ENCODE assay signal across 11 cellular contexts in the genomic region with DNA sequence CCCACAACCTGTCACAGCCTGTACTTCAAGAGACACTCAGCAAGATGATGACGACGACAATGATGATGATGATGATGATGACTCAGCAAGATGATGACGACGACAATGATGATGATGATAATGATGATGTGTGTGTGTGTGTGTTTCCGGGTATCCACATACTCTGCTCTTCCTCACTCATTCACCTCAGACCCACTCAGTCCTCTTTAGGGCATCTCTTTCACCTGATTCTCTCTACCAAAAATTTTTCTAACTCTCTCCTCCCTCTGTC. TPM values are rescaled to one million over a fixed set of nuclear protein-coding genes. Genes with fewer than 3 reads are reported as not detected.
DNase-seq lines count a peak whose midpoint lies in the region; ATAC-seq and TF ChIP-seq lines count a peak whose summit lies in the region.
"Had no signal": no experiment of that assay in that cellular context is flagged by ENCODE, and none has a peak within 500 bp of the region (broad histone marks: within the 10 kb centered on the region; RNA-seq: fewer than 3 reads in every experiment).

No MANE protein-coding gene starts in this region.

- H3K36me3 Mint-ChIP-seq in activated T-helper 1 cell treated with anti-CD3 and anti-CD28 coated beads, Interleukin-12 subunit alpha, Interleukin-12 subunit beta, Interleukin-2, Interleukin-4 antibody, amounts not matched to agents 30 ng/mL and 10 ng/mL and 1 ng/mL, durations not matched to agents 14 hours and 24 hours and 36 hours (ENCODE audit: low read depth) = peaks cover 19% of the 10 kb centered on the region
- peaks cover 0 to 6% (median 3%) of the 10 kb centered on the region in 3 donors for H3K36me3 Mint-ChIP-seq in immature natural killer cell

- peaks cover 8 to 23% of the 10 kb centered on the region in 2 experiments; a peak in 3 of 4 replicates for H3K4me1 ChIP-seq in HCT116 (ENCODE audit: control insufficient read depth in 1 of 2, insufficient read depth in 2 of 2, low read length in 2 of 2)

- H3K36me3 ChIP-seq in HCT116 (ENCODE audit: control insufficient read depth in 1 of 2, insufficient read depth in 2 of 2, low read length in 2 of 2) (peaks cover 5 to 14% of the 10 kb centered on the region in 2 experiments), WERI-Rb-1 (peaks cover 27% of the 10 kb centered on the region)

- H3K27me3 Mint-ChIP-seq in activated T-helper 1 cell treated with anti-CD3 and anti-CD28 coated beads, Interleukin-12 subunit alpha, Interleukin-12 subunit beta, Interleukin-2, Interleukin-4 antibody, amounts not matched to agents 30 ng/mL and 10 ng/mL and 1 ng/mL, durations not matched to agents 14 hours and 24 hours and 36 hours (ENCODE audit: insufficient read depth) = peaks cover 2% of the 10 kb centered on the region
- H3K27me3 Mint-ChIP-seq in immature natural killer cell (ENCODE audit: low read depth in 3 of 3) = peaks cover 0 to 2% (median 0%) of the 10 kb centered on the region in 3 donors

- peaks cover 38% of the 10 kb centered on the region for H3K79me2 ChIP-seq in HCT116 (ENCODE audit: insufficient read depth, low read length)

- peak overlapping the region; percentile 93 for H3K4me3 Mint-ChIP-seq in activated T-helper 1 cell treated with anti-CD3 and anti-CD28 coated beads, Interleukin-12 subunit alpha, Interleukin-12 subunit beta, Interleukin-2, Interleukin-4 antibody, amounts not matched to agents 30 ng/mL and 10 ng/mL and 1 ng/mL, durations not matched to agents 14 hours and 24 hours and 36 hours
- H3K4me3 Mint-ChIP-seq in immature natural killer cell = peak overlapping the region; percentile 71 to 96 (median 85)

- H3K27me3 ChIP-seq in HCT116 (ENCODE audit: insufficient read depth, low read length) (no peaks in the 10 kb centered on the region), WERI-Rb-1 (ENCODE audit: insufficient read depth, low read depth, severe bottlenecking) (no peaks in the 10 kb centered on the region), dorsolateral prefrontal cortex (no peaks in the 10 kb centered on the region)
- H3K27me3 ChIP-seq: heart left ventricle had no signal

- TF ChIP-seq POLR2A in HCT116 (IDR thresholded peaks at IDR 0.05; ENCODE audit: borderline replicate concordance, extremely low read depth, insufficient read depth, insufficient read length) = no peak

- TF ChIP-seq CTCF in HCT116 (IDR thresholded peaks at IDR 0.05 in 2 of 3, conservative IDR thresholded peaks at IDR 0.05 in 1 of 3; ENCODE audit: borderline replicate concordance in 1 of 3, insufficient read depth in 1 of 3, low read depth in 2 of 3, low read length in 2 of 3) (no peak), WERI-Rb-1 (IDR thresholded peaks at IDR 0.05; ENCODE audit: low read depth, low read length) (no peak), dorsolateral prefrontal cortex (IDR thresholded peaks at IDR 0.05 in 54 of 56, conservative IDR thresholded peaks at IDR 0.05 in 2 of 56; ENCODE audit: low read depth in 1 of 56, partially characterized antibody in 56 of 56) (no peak)

- RAD21 ChIA-PET in HCT116 (lab: Charles Lee; ENCODE audit: low non-redundant PET in 1 of 2, low total read pairs in 2 of 2, uncharacterized antibody in 2 of 2, unreplicated experiment in 2 of 2) = no interaction called here

- H4K20me1 ChIP-seq in HCT116 (ENCODE audit: insufficient read depth) = no peaks in the 10 kb centered on the region

- ATAC-seq in HCT116 = no peak

- H3K9me3 ChIP-seq in HCT116 (ENCODE audit: control insufficient read depth in 1 of 2, insufficient read depth in 1 of 2, low read depth in 1 of 2, low read length in 2 of 2) = no peaks in the 10 kb centered on the region
- H3K9me3 ChIP-seq in WERI-Rb-1 (ENCODE audit: severe bottlenecking) = no peaks in the 10 kb centered on the region
- H3K9me3 ChIP-seq: heart left ventricle had no signal

- H3K4me3 ChIP-seq in HCT116 (replicated peaks in 1 of 2; ENCODE audit: low read depth in 1 of 2, low read length in 2 of 2) (peak overlapping the region; percentile 96 to 100; a peak in 3 of 4 replicates), WERI-Rb-1 (ENCODE audit: low read depth, low read length) (no peak overlapping the region), dorsolateral prefrontal cortex (peak overlapping the region in 9 of 59 donors; percentile 77 to 98 (median 93))

- intact Hi-C loops in HCT116 (cut with micrococcal nuclease) = no loop called here
- intact Hi-C loops in activated T-helper 1 cell treated with anti-CD3 and anti-CD28 coated beads, Interleukin-12 subunit alpha, Interleukin-12 subunit beta, Interleukin-2, Interleukin-4 antibody, amounts not matched to agents 30 ng/mL and 10 ng/mL and 1 ng/mL, durations not matched to agents 14 hours and 24 hours and 36 hours (cut with micrococcal nuclease) = loop anchor here (2.0 kb wide), 1 partner anchor 193 kb away; a partner anchor contains a TSS
- intact Hi-C loops in dorsolateral prefrontal cortex (cut with DNase I) = no loop called here

- no TSS peak for BruUV-seq in HCT116 (replicated peaks; lab: Mats Ljungman, UMichigan)

- peak; percentile 33 for DNase-seq in A172 (ENCODE audit: low spot score)
- DNase-seq in HCT116 (ENCODE audit: low read depth, low spot score) = no peak
- no peak for DNase-seq in activated T-helper 1 cell treated with anti-CD3 and anti-CD28 coated beads, Interleukin-12 subunit alpha, Interleukin-12 subunit beta, Interleukin-2, Interleukin-4 antibody, amounts not matched to agents 30 ng/mL and 10 ng/mL and 1 ng/mL, durations not matched to agents 14 hours and 24 hours and 36 hours (ENCODE audit: low spot score)
- no peak for DNase-seq in immature natural killer cell
- DNase-seq in COR-L47 (lab: John Stamatoyannopoulos, UW) = no peak
- DNase-seq in WERI-Rb-1 = no peak
- no peak for DNase-seq in hypothalamus (lab: John Stamatoyannopoulos, UW)
- no peak for DNase-seq in dorsolateral prefrontal cortex
- DNase-seq: activated CD4-positive, alpha-beta T cell treated with anti-CD3 and anti-CD28 coated beads for 48 hours had no signal

- H2AFZ ChIP-seq in HCT116 (ENCODE audit: low read depth, low read length, poor library complexity, severe bottlenecking) = no peak overlapping the region

- H3K4me2 ChIP-seq in HCT116 (ENCODE audit: low read length) = peak overlapping the region; percentile 84

- no peaks in the 10 kb centered on the region for H3K9me3 Mint-ChIP-seq in activated T-helper 1 cell treated with anti-CD3 and anti-CD28 coated beads, Interleukin-12 subunit alpha, Interleukin-12 subunit beta, Interleukin-2, Interleukin-4 antibody, amounts not matched to agents 30 ng/mL and 10 ng/mL and 1 ng/mL, durations not matched to agents 14 hours and 24 hours and 36 hours
- H3K9me3 Mint-ChIP-seq in immature natural killer cell = no peaks in the 10 kb centered on the region

- H3K27ac ChIP-seq in HCT116 (ENCODE audit: low read depth, low read length) (peak overlapping the region; percentile 88; the same call in 1 of the 2 replicates), WERI-Rb-1 (no peak overlapping the region), dorsolateral prefrontal cortex (peak overlapping the region in 2 of 59 donors; percentile 83 to 85)

- TF ChIP-seq RAD21 in HCT116 (IDR thresholded peaks at IDR 0.05; ENCODE audit: low read depth) = no peak

- peak overlapping the region; percentile 73 for H3K27ac Mint-ChIP-seq in activated T-helper 1 cell treated with anti-CD3 and anti-CD28 coated beads, Interleukin-12 subunit alpha, Interleukin-12 subunit beta, Interleukin-2, Interleukin-4 antibody, amounts not matched to agents 30 ng/mL and 10 ng/mL and 1 ng/mL, durations not matched to agents 14 hours and 24 hours and 36 hours
- H3K27ac Mint-ChIP-seq in immature natural killer cell = peak overlapping the region; percentile 56 to 95 (median 78)

- POLR2A ChIA-PET in HCT116 (lab: Charles Lee) = no interaction called here

- no peaks in the 10 kb centered on the region for H3K9me2 ChIP-seq in HCT116 (ENCODE audit: insufficient read depth)

- peaks cover 28% of the 10 kb centered on the region for H3K4me1 Mint-ChIP-seq in activated T-helper 1 cell treated with anti-CD3 and anti-CD28 coated beads, Interleukin-12 subunit alpha, Interleukin-12 subunit beta, Interleukin-2, Interleukin-4 antibody, amounts not matched to agents 30 ng/mL and 10 ng/mL and 1 ng/mL, durations not matched to agents 14 hours and 24 hours and 36 hours (ENCODE audit: low read depth)
- peaks cover 26 to 36% of the 10 kb centered on the region in 2 donors for H3K4me1 Mint-ChIP-seq in immature natural killer cell

- CTCF ChIA-PET in HCT116 (lab: Charles Lee) = no interaction called here

- no peak overlapping the region for H3K9ac ChIP-seq in HCT116 (ENCODE audit: low read length)

RNA-seq across cellular contexts. Expression of a gene that starts 1.2 kb away (rescaled TPM):
- total RNA-seq in A172 (2014; rRNA removed; shearing (Covaris generic)) = 230 and 292 TPM in 2 replicates
- total RNA-seq in HCT116 (2021; ENCODE audit: unreplicated experiment) (209 TPM), dorsolateral prefrontal cortex (10 to 100 TPM; 28.3 to 69.2 (median 53.1) TPM)
- polyA plus RNA-seq in HCT116 (2012) = 265 and 299 TPM in 2 replicates
- total RNA-seq in activated T-helper 1 cell treated with anti-CD3 and anti-CD28 coated beads, Interleukin-12 subunit alpha, Interleukin-12 subunit beta, Interleukin-2, Interleukin-4 antibody, amounts not matched to agents 30 ng/mL and 10 ng/mL and 1 ng/mL, durations not matched to agents 14 hours and 24 hours and 36 hours = 232 TPM in 2 replicates
- polyA plus RNA-seq in immature natural killer cell = 100 to 1,000 TPM; 236 to 379 (median 249) TPM

RNA-seq across cellular contexts. Expression of a gene that starts 6.5 kb away (rescaled TPM):
- 0.24 TPM in 1 of 2 replicates, not detected in the other for total RNA-seq in A172 (2014; rRNA removed; shearing (Covaris generic))
- total RNA-seq in HCT116 (2021; ENCODE audit: unreplicated experiment) (not detected), dorsolateral prefrontal cortex (under 1 TPM in 2 of 120 experiments, not detected in 118; 0.24 to 0.98 TPM)
- polyA plus RNA-seq in HCT116 (2012) = not detected in 2 replicates
- total RNA-seq in activated T-helper 1 cell treated with anti-CD3 and anti-CD28 coated beads, Interleukin-12 subunit alpha, Interleukin-12 subunit beta, Interleukin-2, Interleukin-4 antibody, amounts not matched to agents 30 ng/mL and 10 ng/mL and 1 ng/mL, durations not matched to agents 14 hours and 24 hours and 36 hours = not detected in 2 replicates
- not detected for polyA plus RNA-seq in immature natural killer cell
- total RNA-seq: heart left ventricle, myocyte had no signal
- polyA plus RNA-seq: heart left ventricle had no signal

RNA-seq across cellular contexts. Expression of a gene that starts 7.8 kb away (rescaled TPM):
- total RNA-seq in A172 (2014; rRNA removed; shearing (Covaris generic)) = 11.4 and 15.1 TPM in 2 replicates
- total RNA-seq in HCT116 (2021; ENCODE audit: unreplicated experiment) (59.6 TPM), dorsolateral prefrontal cortex (100 to 1,000 TPM in 10 of 120 experiments, 10 to 100 TPM in 110; 55.0 to 112 (median 79.5) TPM)
- polyA plus RNA-seq in HCT116 (2012) = 57.1 and 60.2 TPM in 2 replicates
- total RNA-seq in activated T-helper 1 cell treated with anti-CD3 and anti-CD28 coated beads, Interleukin-12 subunit alpha, Interleukin-12 subunit beta, Interleukin-2, Interleukin-4 antibody, amounts not matched to agents 30 ng/mL and 10 ng/mL and 1 ng/mL, durations not matched to agents 14 hours and 24 hours and 36 hours = 25.0 and 27.0 TPM in 2 replicates
- polyA plus RNA-seq in immature natural killer cell = 10 to 100 TPM in 2 of 3 donors, 1 to 10 TPM in 1; 5.1 to 22.2 (median 17.7) TPM

RNA-seq across cellular contexts. Expression of a gene that starts 59.3 kb away (rescaled TPM):
- total RNA-seq in A172 (2014; rRNA removed; shearing (Covaris generic)) = 5.2 and 14.2 TPM in 2 replicates
- total RNA-seq in HCT116 (2021; ENCODE audit: unreplicated experiment) = not detected
- 0.33 and 0.39 TPM in 2 replicates for polyA plus RNA-seq in HCT116 (2012)
- 0.05 TPM in 1 of 2 replicates, not detected in the other for total RNA-seq in activated T-helper 1 cell treated with anti-CD3 and anti-CD28 coated beads, Interleukin-12 subunit alpha, Interleukin-12 subunit beta, Interleukin-2, Interleukin-4 antibody, amounts not matched to agents 30 ng/mL and 10 ng/mL and 1 ng/mL, durations not matched to agents 14 hours and 24 hours and 36 hours
- polyA plus RNA-seq in immature natural killer cell = under 1 TPM in 2 of 3 donors, not detected in 1; 0.06 to 0.17 TPM
- total RNA-seq in dorsolateral prefrontal cortex = 10 to 100 TPM in 113 of 120 experiments, 1 to 10 TPM in 7; 4.1 to 22.1 (median 15.5) TPM
